In genomic region chr3:39147711-39148115, GRCh38 we compare ENCODE assay signal across 8 cellular contexts. TPM values are rescaled to one million over a fixed set of nuclear protein-coding genes. Genes with fewer than 3 reads are reported as not detected.
DNase-seq lines count a peak whose midpoint lies in the region; ATAC-seq and TF ChIP-seq lines count a peak whose summit lies in the region.

No MANE protein-coding gene starts in this region.

- H3K9me3 Mint-ChIP-seq in activated CD4-positive, alpha-beta T cell treated with anti-CD3 and anti-CD28 coated beads for 36 hours (ENCODE audit: low read depth), result no peaks in the 10 kb centered on the region
- H3K9me3 Mint-ChIP-seq in nephron, result no peaks in the 10 kb centered on the region

- peak overlapping the region; percentile 93 for H3K4me3 Mint-ChIP-seq in activated CD4-positive, alpha-beta T cell treated with anti-CD3 and anti-CD28 coated beads for 36 hours
- peak overlapping the region; percentile 54 to 100 (median 95) for H3K4me3 Mint-ChIP-seq in nephron

- TF ChIP-seq CTCF in nephron (IDR thresholded peaks at IDR 0.05; ENCODE audit: unreplicated experiment in 3 of 3) (no peak), omental fat pad (IDR thresholded peaks at IDR 0.05) (no peak)

- intact Hi-C loops in activated CD4-positive, alpha-beta T cell treated with anti-CD3 and anti-CD28 coated beads for 36 hours (cut with DNase I, micrococcal nuclease), result loop anchor here in 1 of 2 experiments (2.0 kb wide), 1 partner anchor 39 kb away; no protein-coding TSS in a partner anchor

- H3K36me3 Mint-ChIP-seq in activated CD4-positive, alpha-beta T cell treated with anti-CD3 and anti-CD28 coated beads for 36 hours (ENCODE audit: low read depth), result peaks cover 95% of the 10 kb centered on the region
- H3K36me3 Mint-ChIP-seq in nephron (ENCODE audit: low read depth), result peaks cover 31% of the 10 kb centered on the region

- peaks cover 68% of the 10 kb centered on the region for H3K4me1 Mint-ChIP-seq in activated CD4-positive, alpha-beta T cell treated with anti-CD3 and anti-CD28 coated beads for 36 hours
- peaks cover 79% of the 10 kb centered on the region for H3K4me1 Mint-ChIP-seq in nephron

- CTCF ChIA-PET in activated CD4-positive, alpha-beta T cell treated with anti-CD3 and anti-CD28 coated beads for 36 hours (lab: Charles Lee), result interaction anchor here (1.6 to 2.9 kb wide), 2 partner anchors 20 to 141 kb away, joined by 4 to 10 read pairs; no protein-coding TSS in a partner anchor

- DNase-seq in activated CD4-positive, alpha-beta T cell treated with anti-CD3 and anti-CD28 coated beads for 36 hours, result peak; percentile 73
- DNase-seq in activated CD4-positive, alpha-beta T cell treated with anti-CD3 and anti-CD28 coated beads for 4 hours, result no peak
- DNase-seq in SKM-1 (lab: John Stamatoyannopoulos, UW; ENCODE audit: unreplicated experiment) (peak; percentile 62), dermis blood vessel endothelial cell (peak; percentile 73), foreskin melanocyte (no peak), omental fat pad (ENCODE audit: low spot score) (no peak)

- H3K27me3 Mint-ChIP-seq in activated CD4-positive, alpha-beta T cell treated with anti-CD3 and anti-CD28 coated beads for 36 hours, result no peaks in the 10 kb centered on the region
- no peaks in the 10 kb centered on the region for H3K27me3 Mint-ChIP-seq in nephron (ENCODE audit: low read depth)

- POLR2A ChIA-PET in activated CD4-positive, alpha-beta T cell treated with anti-CD3 and anti-CD28 coated beads for 36 hours (lab: Charles Lee), result no interaction called here

- H3K27ac Mint-ChIP-seq in activated CD4-positive, alpha-beta T cell treated with anti-CD3 and anti-CD28 coated beads for 36 hours, result peak overlapping the region; percentile 95
- peak overlapping the region; percentile 96 to 98 (median 96) for H3K27ac Mint-ChIP-seq in nephron

- no peak for ATAC-seq in activated CD4-positive, alpha-beta T cell treated with anti-CD3 and anti-CD28 coated beads for 36 hours
- ATAC-seq in HG02763 (IDR thresholded peaks at IDR 0.05; ENCODE audit: unreplicated experiment), result peak; percentile 19
- ATAC-seq in omental fat pad (ENCODE audit: low FRiP score), result no peak

RNA-seq across cellular contexts. Expression of gene CSRNP1, which starts 5.7 kb away (rescaled TPM):
- 10 to 100 TPM; 68.3 to 78.5 TPM for total RNA-seq in activated CD4-positive, alpha-beta T cell treated with anti-CD3 and anti-CD28 coated beads for 36 hours
- 9.2 and 15.1 TPM in 2 replicates for total RNA-seq in dermis blood vessel endothelial cell
- 100 to 1,000 TPM in 2 of 4 donors, 10 to 100 TPM in 2; 52.0 to 321 (median 90.8) TPM for total RNA-seq in omental fat pad

RNA-seq across cellular contexts. Expression of gene TTC21A, which starts 40.2 kb away (rescaled TPM):
- total RNA-seq in activated CD4-positive, alpha-beta T cell treated with anti-CD3 and anti-CD28 coated beads for 36 hours, result 1 to 10 TPM; 1.8 to 2.3 TPM
- total RNA-seq in dermis blood vessel endothelial cell (1.5 and 1.9 TPM in 2 replicates), omental fat pad (1 to 10 TPM; 2.6 to 9.9 (median 2.9) TPM)

RNA-seq across cellular contexts. Expression of gene GORASP1, which starts 40.3 kb away (rescaled TPM):
- 10 to 100 TPM; 23.0 to 23.8 TPM for total RNA-seq in activated CD4-positive, alpha-beta T cell treated with anti-CD3 and anti-CD28 coated beads for 36 hours
- total RNA-seq in dermis blood vessel endothelial cell (36.4 and 41.2 TPM in 2 replicates), omental fat pad (10 to 100 TPM; 38.7 to 56.4 (median 51.0) TPM)

RNA-seq across cellular contexts. Expression of gene XIRP1, which starts 44.7 kb away (rescaled TPM):
- total RNA-seq in activated CD4-positive, alpha-beta T cell treated with anti-CD3 and anti-CD28 coated beads for 36 hours, result 1 to 10 TPM; 1.4 to 2.2 TPM
- total RNA-seq in dermis blood vessel endothelial cell, result not detected in 2 replicates
- 1 to 10 TPM in 1 of 4 donors, under 1 TPM in 1, not detected in 2; 0.65 to 2.0 TPM for total RNA-seq in omental fat pad

Comparison
In these comparisons a context has a peak if more than half of its experiments do, and no peak if none do; other contexts are left out.
1. DNase-seq: peak in activated CD4-positive, alpha-beta T cell treated with anti-CD3 and anti-CD28 coated beads for 36 hours (single experiment), SKM-1 (single experiment) and dermis blood vessel endothelial cell (single experiment); none in activated CD4-positive, alpha-beta T cell treated with anti-CD3 and anti-CD28 coated beads for 4 hours (0 of 2), foreskin melanocyte (single experiment) and omental fat pad (single experiment).